Comparison of ENCODE assay signal across 20 cellular contexts in the genomic region with DNA sequence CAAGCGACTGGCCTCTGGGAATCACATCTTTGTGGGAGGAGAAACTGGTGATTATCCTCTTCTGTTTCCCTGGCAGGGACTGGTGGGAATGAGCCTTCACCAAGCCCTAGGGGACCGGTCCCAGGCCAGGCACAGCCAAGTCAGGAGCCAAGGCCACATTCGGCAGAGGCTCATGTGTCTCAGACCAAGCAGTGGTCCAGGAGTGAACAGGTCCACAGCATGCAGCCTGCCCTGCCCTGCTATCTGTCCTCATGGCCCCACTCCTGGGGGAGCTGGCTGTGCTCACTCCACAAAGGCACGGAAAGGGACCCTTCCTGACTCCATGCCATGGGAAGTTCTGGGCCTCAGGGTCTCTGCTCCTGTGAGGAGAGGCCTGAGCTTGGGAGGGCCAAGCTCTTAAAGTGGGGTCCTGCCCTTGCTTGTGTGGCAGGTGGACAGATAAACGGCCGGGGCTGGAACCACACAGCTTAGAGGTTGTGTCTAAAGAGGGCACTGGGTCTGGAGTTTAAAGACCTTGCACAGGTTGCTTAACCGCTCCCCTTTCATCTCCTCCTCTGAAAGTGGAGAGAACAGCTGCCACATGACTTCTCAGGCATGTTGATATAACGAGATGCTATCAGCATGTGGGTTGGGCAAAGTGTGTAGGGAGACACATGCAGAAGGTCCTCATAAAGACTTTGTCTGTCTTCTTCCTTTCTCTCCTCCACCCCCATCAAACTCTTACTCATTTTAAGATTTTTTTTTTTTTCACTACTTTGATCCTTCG. TPM values are rescaled to one million over a fixed set of nuclear protein-coding genes. Genes with fewer than 3 reads are reported as not detected.
DNase-seq lines count a peak whose midpoint lies in the region; TF ChIP-seq lines count a peak whose summit lies in the region.
"Had no signal": no experiment of that assay in that cellular context is flagged by ENCODE, and none has a peak within 500 bp of the region (broad histone marks: within the 10 kb centered on the region; RNA-seq: fewer than 3 reads in every experiment).

No MANE protein-coding gene starts in this region.

- H3K4me1 Mint-ChIP-seq in activated naive CD4-positive, alpha-beta T cell treated with anti-CD3 and anti-CD28 coated beads, Interleukin-2, amount 10 ng/mL, durations not matched to agents 7 days and 5 days, result no peaks in the 10 kb centered on the region
- H3K4me1 Mint-ChIP-seq: naive thymus-derived CD4-positive, alpha-beta T cell had no signal

- no peaks in the 10 kb centered on the region for H3K36me3 ChIP-seq in spleen
- H3K36me3 ChIP-seq: ascending aorta, pancreas had no signal

- H3K27me3 Mint-ChIP-seq in activated naive CD4-positive, alpha-beta T cell treated with anti-CD3 and anti-CD28 coated beads, Interleukin-2, amount 10 ng/mL, durations not matched to agents 7 days and 5 days, result peaks cover 25% of the 10 kb centered on the region

- CTCF ChIA-PET in activated naive CD4-positive, alpha-beta T cell treated with anti-CD3 and anti-CD28 coated beads, Interleukin-2, amount 10 ng/mL, durations not matched to agents 7 days and 5 days (lab: Charles Lee), result interaction anchor here (1.4 kb wide), 1 partner anchor 270 kb away, joined by 3 read pairs; no protein-coding TSS in a partner anchor

- 58 to 69% (median 61%) methylated on average over 9 of the region's 9 CpGs for WGBS in spleen, 5 donors

- no peaks in the 10 kb centered on the region for H3K4me1 ChIP-seq in spleen
- H3K4me1 ChIP-seq: pancreas had no signal

- no peak overlapping the region for H3K4me3 Mint-ChIP-seq in activated naive CD4-positive, alpha-beta T cell treated with anti-CD3 and anti-CD28 coated beads, Interleukin-2, amount 10 ng/mL, durations not matched to agents 7 days and 5 days
- H3K4me3 Mint-ChIP-seq: naive thymus-derived CD4-positive, alpha-beta T cell had no signal

- TF ChIP-seq CTCF in spleen (IDR thresholded peaks at IDR 0.05 in 8 of 11, conservative IDR thresholded peaks at IDR 0.05 in 3 of 11), result no peak

- H3K27ac ChIP-seq in epithelial cell of prostate (no peak overlapping the region), spleen (no peak overlapping the region)
- H3K27ac ChIP-seq: ascending aorta, GM23248, pancreas had no signal

- no peaks in the 10 kb centered on the region for H3K9me3 ChIP-seq in spleen
- H3K9me3 ChIP-seq: ascending aorta, pancreas had no signal

- H3K9me3 Mint-ChIP-seq in activated naive CD4-positive, alpha-beta T cell treated with anti-CD3 and anti-CD28 coated beads, Interleukin-2, amount 10 ng/mL, durations not matched to agents 7 days and 5 days, result no peaks in the 10 kb centered on the region
- H3K9me3 Mint-ChIP-seq: naive thymus-derived CD4-positive, alpha-beta T cell had no signal

- DNase-seq in ELF-1 (ENCODE audit: low read depth, low spot score), result peak; percentile 13
- DNase-seq in Jurkat, Clone E6-1 (ENCODE audit: low read depth, low spot score), result peak; percentile 93
- DNase-seq in epithelial cell of prostate (ENCODE audit: low read depth, low spot score), result peak; percentile 72
- DNase-seq in myocyte (ENCODE audit: low read depth), result peak; percentile 23
- DNase-seq in activated CD4-positive, CD25-positive, alpha-beta regulatory T cell (lab: John Stamatoyannopoulos, UW), result no peak
- DNase-seq in activated naive CD4-positive, alpha-beta T cell treated with anti-CD3 and anti-CD28 coated beads, Interleukin-2, amount 10 ng/mL, durations not matched to agents 7 days and 5 days, result no peak
- no peak for DNase-seq in spleen
- DNase-seq: activated CD4-positive, alpha-beta T cell treated with anti-CD3 and anti-CD28 coated beads for 4 hours; activated CD8-positive, alpha-beta memory T cell treated with anti-CD3 and anti-CD28 coated beads, Interleukin-2, amount 50 U/mL, for 4 hours; foreskin fibroblast; GM23248; IMR-90; naive thymus-derived CD4-positive, alpha-beta T cell; NCI-H1048; NCI-H2227 treated with DMSO at 0.1 percent for 48 hours; pancreas; T-helper 9 cell had no signal

- peaks cover 0 to 41% (median 0%) of the 10 kb centered on the region in 7 donors for H3K27me3 ChIP-seq in spleen (replicated peaks in 1 of 7)
- H3K27me3 ChIP-seq: ascending aorta, pancreas had no signal

- intact Hi-C loops in spleen (cut with DNase I; ENCODE audit: low total_unique reads), result no loop called here

- no peaks in the 10 kb centered on the region for H3K36me3 Mint-ChIP-seq in activated naive CD4-positive, alpha-beta T cell treated with anti-CD3 and anti-CD28 coated beads, Interleukin-2, amount 10 ng/mL, durations not matched to agents 7 days and 5 days
- H3K36me3 Mint-ChIP-seq: naive thymus-derived CD4-positive, alpha-beta T cell had no signal

- H3K4me3 ChIP-seq in Jurkat, Clone E6-1 (ENCODE audit: low read length), result no peak overlapping the region
- H3K4me3 ChIP-seq in spleen, result no peak overlapping the region
- H3K4me3 ChIP-seq: ascending aorta, GM23248, lung, pancreas had no signal

- H3K27ac Mint-ChIP-seq in activated naive CD4-positive, alpha-beta T cell treated with anti-CD3 and anti-CD28 coated beads, Interleukin-2, amount 10 ng/mL, durations not matched to agents 7 days and 5 days, result no peak overlapping the region
- H3K27ac Mint-ChIP-seq: naive thymus-derived CD4-positive, alpha-beta T cell had no signal

- no peak for TF ChIP-seq POLR2A in spleen (IDR thresholded peaks at IDR 0.05)

RNA-seq across cellular contexts. Expression of a gene that starts 57.5 kb away (rescaled TPM):
- not detected for polyA plus RNA-seq in Jurkat, Clone E6-1 (2012; ENCODE audit: insufficient read depth, insufficient read length)
- 247 and 330 TPM in 2 replicates for total RNA-seq in myocyte
- polyA plus RNA-seq in myocyte (2012), result 142 TPM
- under 1 TPM; 0.24 to 0.93 (median 0.33) TPM for total RNA-seq in spleen
- polyA plus RNA-seq in spleen, result under 1 TPM; 0.52 to 0.77 (median 0.67) TPM
- total RNA-seq: GM23248; IMR-90; naive thymus-derived CD4-positive, alpha-beta T cell had no signal
- polyA plus RNA-seq: BJ; GM23248; IMR-90; naive thymus-derived CD4-positive, alpha-beta T cell had no signal

Comparison
In these comparisons a context has a peak if more than half of its experiments do, and no peak if none do; other contexts are left out.
1. DNase-seq: peak in ELF-1 (single experiment), Jurkat, Clone E6-1 (single experiment), epithelial cell of prostate (single experiment) and myocyte (single experiment); none in activated CD4-positive, CD25-positive, alpha-beta regulatory T cell (0 of 4), activated naive CD4-positive, alpha-beta T cell treated with anti-CD3 and anti-CD28 coated beads, Interleukin-2, amount 10 ng/mL, durations not matched to agents 7 days and 5 days (single experiment) and spleen (single experiment).
2. RNA of a gene that starts 57.5 kb away (total RNA-seq): 247 to 330 TPM in myocyte; 0.24 to 0.93 TPM in spleen; every median in the first group is over 100 times any median in the second.